In genomic region chr12:54027442-54027786, GRCh38 we compare ENCODE assay signal across 23 cellular contexts. TPM values are rescaled to one million over a fixed set of nuclear protein-coding genes. Genes with fewer than 3 reads are reported as not detected.
DNase-seq lines count a peak whose midpoint lies in the region; TF ChIP-seq lines count a peak whose summit lies in the region.
"Had no signal": no experiment of that assay in that cellular context is flagged by ENCODE, and none has a peak within 500 bp of the region (broad histone marks: within the 10 kb centered on the region; RNA-seq: fewer than 3 reads in every experiment).

No MANE protein-coding gene starts in this region.

- CTCF ChIA-PET in Caco-2 (lab: Charles Lee) = interaction anchor here (0.8 to 2.3 kb wide), 6 partner anchors 20 to 174 kb away, joined by 3 to 12 read pairs (median 7); partner anchors contain the start of gene SMUG1
- CTCF ChIA-PET in CD8-positive, alpha-beta memory T cell (lab: Charles Lee) = interaction anchor here (1.0 to 2.6 kb wide), 3 partner anchors 21 to 187 kb away, joined by 3 to 12 read pairs (median 3); no protein-coding TSS in a partner anchor

- no peaks in the 10 kb centered on the region for H3K27me3 Mint-ChIP-seq in Caco-2 (ENCODE audit: insufficient read depth, unreplicated experiment)
- peaks cover 60 to 91% of the 10 kb centered on the region in 2 donors for H3K27me3 Mint-ChIP-seq in CD8-positive, alpha-beta memory T cell
- peaks cover 85% of the 10 kb centered on the region for H3K27me3 Mint-ChIP-seq in activated T-helper 1 cell treated with anti-CD3 and anti-CD28 coated beads, Interleukin-12 subunit alpha, Interleukin-12 subunit beta, Interleukin-2, Interleukin-4 antibody, amounts not matched to agents 30 ng/mL and 10 ng/mL and 1 ng/mL, durations not matched to agents 14 hours and 24 hours and 36 hours (ENCODE audit: insufficient read depth)

- H2AFZ ChIP-seq in hepatocyte (no peak overlapping the region), MM.1S (ENCODE audit: low read length) (no peak overlapping the region)
- H2AFZ ChIP-seq: neural progenitor cell had no signal

- POLR2A ChIA-PET in Caco-2 (lab: Charles Lee) = no interaction called here
- POLR2A ChIA-PET in CD8-positive, alpha-beta memory T cell (lab: Charles Lee) = no interaction called here

- peaks cover 7% of the 10 kb centered on the region for H3K36me3 Mint-ChIP-seq in Caco-2 (ENCODE audit: insufficient read depth, unreplicated experiment)
- no peaks in the 10 kb centered on the region for H3K36me3 Mint-ChIP-seq in CD8-positive, alpha-beta memory T cell
- no peaks in the 10 kb centered on the region for H3K36me3 Mint-ChIP-seq in activated T-helper 1 cell treated with anti-CD3 and anti-CD28 coated beads, Interleukin-12 subunit alpha, Interleukin-12 subunit beta, Interleukin-2, Interleukin-4 antibody, amounts not matched to agents 30 ng/mL and 10 ng/mL and 1 ng/mL, durations not matched to agents 14 hours and 24 hours and 36 hours (ENCODE audit: low read depth)
- H3K36me3 Mint-ChIP-seq: neural progenitor cell had no signal

- no peak for TF ChIP-seq CTCF in Caco-2 (IDR thresholded peaks at IDR 0.05; ENCODE audit: insufficient read depth in 1 of 2, low read depth in 1 of 2, low read length in 1 of 2, severe bottlenecking in 1 of 2, unreplicated experiment in 1 of 2)
- TF ChIP-seq CTCF in Peyer's patch (IDR thresholded peaks at IDR 0.05) = no peak
- TF ChIP-seq CTCF in hepatocyte (IDR thresholded peaks at IDR 0.05; ENCODE audit: poor library complexity) = no peak
- no peak for TF ChIP-seq CTCF in MM.1S (IDR thresholded peaks at IDR 0.05; ENCODE audit: low read length)

- H3K4me1 ChIP-seq in Caco-2 (no peaks in the 10 kb centered on the region), Peyer's patch (peaks cover 0 to 38% (median 0%) of the 10 kb centered on the region in 4 donors), hepatocyte (ENCODE audit: insufficient read depth) (peaks cover 39% of the 10 kb centered on the region), skeletal muscle tissue (ENCODE audit: control insufficient read depth in 3 of 3, insufficient read depth in 3 of 3, low read length in 3 of 3) (peaks cover 55 to 68% (median 64%) of the 10 kb centered on the region in 3 donors), MM.1S (ENCODE audit: low read length) (no peaks in the 10 kb centered on the region)
- H3K4me1 ChIP-seq in CD8-positive, alpha-beta memory T cell (ENCODE audit: insufficient read depth, low read length) = peaks cover 7% of the 10 kb centered on the region
- H3K4me1 ChIP-seq: neural progenitor cell had no signal

- H3K79me2 ChIP-seq in hepatocyte (peaks cover 39% of the 10 kb centered on the region), MM.1S (ENCODE audit: low read length) (no peaks in the 10 kb centered on the region)

- no peaks in the 10 kb centered on the region for H4K20me1 ChIP-seq in hepatocyte (ENCODE audit: insufficient read depth, poor library complexity, severe bottlenecking)
- H4K20me1 ChIP-seq in MM.1S (ENCODE audit: insufficient read depth, low read length) = no peaks in the 10 kb centered on the region

- H3K4me1 Mint-ChIP-seq in Caco-2 (ENCODE audit: low read depth, unreplicated experiment) = peaks cover 12% of the 10 kb centered on the region
- H3K4me1 Mint-ChIP-seq in CD8-positive, alpha-beta memory T cell = peaks cover 13 to 17% (median 14%) of the 10 kb centered on the region in 3 donors
- H3K4me1 Mint-ChIP-seq in activated T-helper 1 cell treated with anti-CD3 and anti-CD28 coated beads, Interleukin-12 subunit alpha, Interleukin-12 subunit beta, Interleukin-2, Interleukin-4 antibody, amounts not matched to agents 30 ng/mL and 10 ng/mL and 1 ng/mL, durations not matched to agents 14 hours and 24 hours and 36 hours (ENCODE audit: low read depth) = peaks cover 14% of the 10 kb centered on the region
- H3K4me1 Mint-ChIP-seq: neural progenitor cell had no signal

- TF ChIP-seq POLR2A in Peyer's patch (IDR thresholded peaks at IDR 0.05) = no peak

- H3K4me3 ChIP-seq in Caco-2 (ENCODE audit: low read depth, low read length) = no peak overlapping the region
- H3K4me3 ChIP-seq in Peyer's patch = peak overlapping the region in 1 of 4 donors; percentile 48
- H3K4me3 ChIP-seq in hepatocyte = no peak overlapping the region
- peak overlapping the region in 2 of 3 donors; percentile 2 to 11 for H3K4me3 ChIP-seq in skeletal muscle tissue (ENCODE audit: low read length in 3 of 3)
- no peak overlapping the region for H3K4me3 ChIP-seq in CD8-positive, alpha-beta memory T cell (ENCODE audit: low read length)
- no peak overlapping the region for H3K4me3 ChIP-seq in MM.1S (ENCODE audit: low read length)
- H3K4me3 ChIP-seq: coronary artery, mucosa of descending colon, neural progenitor cell had no signal

- H3K4me2 ChIP-seq in hepatocyte (peak overlapping the region; percentile 68), MM.1S (ENCODE audit: low read depth, low read length) (no peak overlapping the region)
- H3K4me2 ChIP-seq: neural progenitor cell had no signal

- DNase-seq in Caco-2 (no peak), Peyer's patch (no peak), hepatocyte (ENCODE audit: low spot score) (no peak), MM.1S (no peak)
- DNase-seq in CD8-positive, alpha-beta memory T cell = no peak
- no peak for DNase-seq in activated T-helper 1 cell treated with anti-CD3 and anti-CD28 coated beads, Interleukin-12 subunit alpha, Interleukin-12 subunit beta, Interleukin-2, Interleukin-4 antibody, amounts not matched to agents 30 ng/mL and 10 ng/mL and 1 ng/mL, durations not matched to agents 14 hours and 24 hours and 36 hours (ENCODE audit: low spot score)
- DNase-seq: activated CD4-positive, CD25-positive, alpha-beta regulatory T cell treated with anti-CD3 and anti-CD28 coated beads, Interleukin-2, amount 50 U/mL, for 72 hours; activated CD8-positive, alpha-beta T cell treated with anti-CD3 and anti-CD28 coated beads, Interleukin-2, amount 10 ng/mL, durations not matched to agents 7 days and 5 days; activated gamma-delta T cell treated with Interleukin-2 at 50 U/mL for 16 hours; activated T-cell treated with anti-CD3 and anti-CD28 coated beads for 4 hours; esophagus squamous epithelium; IMR-90; mucosa of descending colon; NCI-H1417 treated with DMSO at 0.1 percent for 48 hours; NCI-H2081 treated with DMSO at 0.1 percent for 48 hours; NCI-H748 treated with DMSO at 0.1 percent for 48 hours; substantia nigra had no signal

- 75% methylated on average over 3 of the region's 3 CpGs for WGBS in hepatocyte (ENCODE audit: low lambda C conversion rate, missing lambda C conversion rate)

- H3K36me3 ChIP-seq in Caco-2 (ENCODE audit: control insufficient read depth, insufficient read depth, low read length) (no peaks in the 10 kb centered on the region; the same call in 1 of the 2 replicates), Peyer's patch (no peaks in the 10 kb centered on the region), hepatocyte (replicated peaks; ENCODE audit: insufficient read depth, low read depth) (no peaks in the 10 kb centered on the region), skeletal muscle tissue (ENCODE audit: control insufficient read depth in 3 of 3, insufficient read depth in 3 of 3, low read length in 3 of 3) (peaks cover 0 to 3% (median 2%) of the 10 kb centered on the region in 3 donors), MM.1S (replicated peaks; ENCODE audit: insufficient read depth, low read length) (no peaks in the 10 kb centered on the region)
- no peaks in the 10 kb centered on the region for H3K36me3 ChIP-seq in CD8-positive, alpha-beta memory T cell (ENCODE audit: insufficient read depth, low read length)
- H3K36me3 ChIP-seq: esophagus squamous epithelium, neural progenitor cell had no signal

- no TSS peak for BruUV-seq in Caco-2 (replicated peaks; lab: Mats Ljungman, UMichigan)

- H3K9me3 ChIP-seq in Caco-2 = no peaks in the 10 kb centered on the region
- H3K9me3 ChIP-seq in Peyer's patch = no peaks in the 10 kb centered on the region
- no peaks in the 10 kb centered on the region for H3K9me3 ChIP-seq in hepatocyte (ENCODE audit: low read depth)
- H3K9me3 ChIP-seq in skeletal muscle tissue (ENCODE audit: control insufficient read depth in 3 of 3, low read length in 3 of 3) = no peaks in the 10 kb centered on the region
- H3K9me3 ChIP-seq in CD8-positive, alpha-beta memory T cell (ENCODE audit: low read length) = no peaks in the 10 kb centered on the region
- H3K9me3 ChIP-seq in MM.1S (replicated peaks; ENCODE audit: insufficient read depth, low read length) = no peaks in the 10 kb centered on the region
- H3K9me3 ChIP-seq: esophagus squamous epithelium, mucosa of descending colon had no signal

- no peaks in the 10 kb centered on the region for H3K9me2 ChIP-seq in hepatocyte (replicated peaks; ENCODE audit: insufficient read depth)
- no peaks in the 10 kb centered on the region for H3K9me2 ChIP-seq in MM.1S (replicated peaks; ENCODE audit: insufficient read depth, low read length)

- H3K27me3 ChIP-seq in Caco-2 (replicated peaks; ENCODE audit: control insufficient read depth, insufficient read depth, low read length) (no peaks in the 10 kb centered on the region), Peyer's patch (peaks cover 0 to 8% of the 10 kb centered on the region in 2 donors), hepatocyte (peaks cover 92% of the 10 kb centered on the region), skeletal muscle tissue (ENCODE audit: control insufficient read depth in 3 of 3, insufficient read depth in 3 of 3, low read length in 3 of 3) (peaks cover 3 to 5% (median 4%) of the 10 kb centered on the region in 3 donors), MM.1S (replicated peaks; ENCODE audit: insufficient read depth, low read length) (peaks cover 99% of the 10 kb centered on the region)
- H3K27me3 ChIP-seq in CD8-positive, alpha-beta memory T cell (ENCODE audit: insufficient read depth, low read length, poor library complexity, severe bottlenecking) = peaks cover 74% of the 10 kb centered on the region

- peak overlapping the region; percentile 92 for H3K4me3 Mint-ChIP-seq in Caco-2 (ENCODE audit: unreplicated experiment)
- H3K4me3 Mint-ChIP-seq in CD8-positive, alpha-beta memory T cell = no peak overlapping the region
- no peak overlapping the region for H3K4me3 Mint-ChIP-seq in activated T-helper 1 cell treated with anti-CD3 and anti-CD28 coated beads, Interleukin-12 subunit alpha, Interleukin-12 subunit beta, Interleukin-2, Interleukin-4 antibody, amounts not matched to agents 30 ng/mL and 10 ng/mL and 1 ng/mL, durations not matched to agents 14 hours and 24 hours and 36 hours
- H3K4me3 Mint-ChIP-seq: activated CD8-positive, alpha-beta T cell treated with anti-CD3 and anti-CD28 coated beads, Interleukin-2, amount 10 ng/mL, durations not matched to agents 7 days and 5 days; neural progenitor cell had no signal

- H3F3A ChIP-seq in MM.1S (ENCODE audit: insufficient read depth, low read length) = no peaks in the 10 kb centered on the region

- H3K27ac Mint-ChIP-seq in Caco-2 (ENCODE audit: unreplicated experiment) = no peak overlapping the region
- H3K27ac Mint-ChIP-seq in CD8-positive, alpha-beta memory T cell = no peak overlapping the region
- H3K27ac Mint-ChIP-seq in activated T-helper 1 cell treated with anti-CD3 and anti-CD28 coated beads, Interleukin-12 subunit alpha, Interleukin-12 subunit beta, Interleukin-2, Interleukin-4 antibody, amounts not matched to agents 30 ng/mL and 10 ng/mL and 1 ng/mL, durations not matched to agents 14 hours and 24 hours and 36 hours = no peak overlapping the region
- H3K27ac Mint-ChIP-seq: activated CD8-positive, alpha-beta T cell treated with anti-CD3 and anti-CD28 coated beads, Interleukin-2, amount 10 ng/mL, durations not matched to agents 7 days and 5 days; neural progenitor cell had no signal

- no peaks in the 10 kb centered on the region for H3K9me3 Mint-ChIP-seq in Caco-2 (ENCODE audit: unreplicated experiment)
- peaks cover 0 to under 1% (median 0%) of the 10 kb centered on the region in 5 donors for H3K9me3 Mint-ChIP-seq in CD8-positive, alpha-beta memory T cell
- no peaks in the 10 kb centered on the region for H3K9me3 Mint-ChIP-seq in activated T-helper 1 cell treated with anti-CD3 and anti-CD28 coated beads, Interleukin-12 subunit alpha, Interleukin-12 subunit beta, Interleukin-2, Interleukin-4 antibody, amounts not matched to agents 30 ng/mL and 10 ng/mL and 1 ng/mL, durations not matched to agents 14 hours and 24 hours and 36 hours

- intact Hi-C loops in Caco-2 (cut with micrococcal nuclease; ENCODE audit: unreplicated experiment) = no loop called here
- intact Hi-C loops in activated T-helper 1 cell treated with anti-CD3 and anti-CD28 coated beads, Interleukin-12 subunit alpha, Interleukin-12 subunit beta, Interleukin-2, Interleukin-4 antibody, amounts not matched to agents 30 ng/mL and 10 ng/mL and 1 ng/mL, durations not matched to agents 14 hours and 24 hours and 36 hours (cut with micrococcal nuclease) = no loop called here

- peak overlapping the region; percentile 1 to 94 (median 32) for H3K27ac ChIP-seq in Peyer's patch
- peak overlapping the region; percentile 15 for H3K27ac ChIP-seq in hepatocyte
- H3K27ac ChIP-seq in skeletal muscle tissue (ENCODE audit: low read depth, low read length) = peak overlapping the region; percentile 99
- H3K27ac ChIP-seq in CD8-positive, alpha-beta memory T cell (ENCODE audit: low read depth, low read length) = no peak overlapping the region
- no peak overlapping the region for H3K27ac ChIP-seq in MM.1S (ENCODE audit: low read length)
- H3K27ac ChIP-seq: C4-2B, coronary artery, neural progenitor cell had no signal

- H3K9ac ChIP-seq in skeletal muscle tissue (ENCODE audit: low read depth in 1 of 3, low read length in 3 of 3) (peak overlapping the region; percentile 34 to 88 (median 85)), MM.1S (ENCODE audit: low read length) (no peak overlapping the region)
- H3K9ac ChIP-seq: neural progenitor cell had no signal

RNA-seq across cellular contexts. Expression of gene HOXC6, which starts 0.8 kb away (rescaled TPM):
- total RNA-seq in Caco-2 (2022) (10.2 and 12.1 TPM in 2 replicates), Peyer's patch (1 to 10 TPM in 2 of 4 donors, under 1 TPM in 2; 0.70 to 1.7 (median 1.3) TPM), hepatocyte (2.6 and 4.5 TPM in 2 replicates), skeletal muscle tissue (2.6 TPM)
- 11.1 and 12.1 TPM in 2 replicates for polyA plus RNA-seq in hepatocyte
- total RNA-seq in CD8-positive, alpha-beta memory T cell = not detected
- not detected for polyA plus RNA-seq in CD8-positive, alpha-beta memory T cell
- not detected in 2 replicates for total RNA-seq in activated T-helper 1 cell treated with anti-CD3 and anti-CD28 coated beads, Interleukin-12 subunit alpha, Interleukin-12 subunit beta, Interleukin-2, Interleukin-4 antibody, amounts not matched to agents 30 ng/mL and 10 ng/mL and 1 ng/mL, durations not matched to agents 14 hours and 24 hours and 36 hours
- total RNA-seq: activated CD8-positive, alpha-beta T cell treated with anti-CD3 and anti-CD28 coated beads, Interleukin-2, amount 10 ng/mL, durations not matched to agents 7 days and 5 days; IMR-90 had no signal
- polyA plus RNA-seq: liver had no signal

RNA-seq across cellular contexts. Expression of gene HOXC5, which starts 5.4 kb away (rescaled TPM):
- 3.4 and 3.6 TPM in 2 replicates for total RNA-seq in Caco-2 (2022)
- not detected for total RNA-seq in Peyer's patch
- 0.20 and 0.40 TPM in 2 replicates for total RNA-seq in hepatocyte
- 0.18 and 1.1 TPM in 2 replicates for polyA plus RNA-seq in hepatocyte
- total RNA-seq in skeletal muscle tissue = 0.52 TPM
- total RNA-seq in CD8-positive, alpha-beta memory T cell = not detected
- polyA plus RNA-seq in CD8-positive, alpha-beta memory T cell = not detected
- total RNA-seq in activated T-helper 1 cell treated with anti-CD3 and anti-CD28 coated beads, Interleukin-12 subunit alpha, Interleukin-12 subunit beta, Interleukin-2, Interleukin-4 antibody, amounts not matched to agents 30 ng/mL and 10 ng/mL and 1 ng/mL, durations not matched to agents 14 hours and 24 hours and 36 hours = not detected in 2 replicates
- total RNA-seq: activated CD8-positive, alpha-beta T cell treated with anti-CD3 and anti-CD28 coated beads, Interleukin-2, amount 10 ng/mL, durations not matched to agents 7 days and 5 days; IMR-90; liver; mucosa of descending colon; Right ventricle myocardium inferior had no signal
- polyA plus RNA-seq: IMR-90, liver had no signal

RNA-seq across cellular contexts. Expression of gene HOXC8, which starts 18.6 kb away (rescaled TPM):
- total RNA-seq in Caco-2 (2022) (10.8 and 11.3 TPM in 2 replicates), Peyer's patch (1 to 10 TPM in 3 of 4 donors, under 1 TPM in 1; 0.35 to 1.7 (median 1.1) TPM), hepatocyte (1.6 and 2.0 TPM in 2 replicates), skeletal muscle tissue (0.52 TPM)
- polyA plus RNA-seq in hepatocyte = 6.4 and 8.5 TPM in 2 replicates
- total RNA-seq in CD8-positive, alpha-beta memory T cell = not detected
- polyA plus RNA-seq in CD8-positive, alpha-beta memory T cell = not detected
- not detected in 2 replicates for total RNA-seq in activated T-helper 1 cell treated with anti-CD3 and anti-CD28 coated beads, Interleukin-12 subunit alpha, Interleukin-12 subunit beta, Interleukin-2, Interleukin-4 antibody, amounts not matched to agents 30 ng/mL and 10 ng/mL and 1 ng/mL, durations not matched to agents 14 hours and 24 hours and 36 hours
- total RNA-seq: activated CD8-positive, alpha-beta T cell treated with anti-CD3 and anti-CD28 coated beads, Interleukin-2, amount 10 ng/mL, durations not matched to agents 7 days and 5 days; liver; mucosa of descending colon; Right ventricle myocardium inferior had no signal
- polyA plus RNA-seq: liver had no signal

RNA-seq across cellular contexts. Expression of gene HOXC4, which starts 26.2 kb away (rescaled TPM):
- total RNA-seq in Caco-2 (2022) (2.9 and 4.1 TPM in 2 replicates), Peyer's patch (1 to 10 TPM; 1.1 to 8.3 (median 1.8) TPM), hepatocyte (1.5 and 2.1 TPM in 2 replicates), skeletal muscle tissue (1.0 TPM)
- 4.4 and 4.8 TPM in 2 replicates for polyA plus RNA-seq in hepatocyte
- 1 to 10 TPM; 1.3 to 1.4 TPM for total RNA-seq in CD8-positive, alpha-beta memory T cell
- polyA plus RNA-seq in CD8-positive, alpha-beta memory T cell = 0.37 TPM
- not detected in 2 replicates for total RNA-seq in activated T-helper 1 cell treated with anti-CD3 and anti-CD28 coated beads, Interleukin-12 subunit alpha, Interleukin-12 subunit beta, Interleukin-2, Interleukin-4 antibody, amounts not matched to agents 30 ng/mL and 10 ng/mL and 1 ng/mL, durations not matched to agents 14 hours and 24 hours and 36 hours
- total RNA-seq: liver, Right ventricle myocardium inferior had no signal

RNA-seq across cellular contexts. Expression of gene HOXC9, which starts 27.5 kb away (rescaled TPM):
- total RNA-seq in Caco-2 (2022) = 2.9 and 3.1 TPM in 2 replicates
- total RNA-seq in Peyer's patch = 10 to 100 TPM in 1 of 4 donors, 1 to 10 TPM in 2, not detected in 1; 1.7 to 13.2 (median 1.9) TPM
- 0.10 and 0.60 TPM in 2 replicates for total RNA-seq in hepatocyte
- 2.7 and 4.1 TPM in 2 replicates for polyA plus RNA-seq in hepatocyte
- total RNA-seq in skeletal muscle tissue = 4.2 TPM
- total RNA-seq in CD8-positive, alpha-beta memory T cell = not detected
- polyA plus RNA-seq in CD8-positive, alpha-beta memory T cell = not detected
- not detected in 2 replicates for total RNA-seq in activated T-helper 1 cell treated with anti-CD3 and anti-CD28 coated beads, Interleukin-12 subunit alpha, Interleukin-12 subunit beta, Interleukin-2, Interleukin-4 antibody, amounts not matched to agents 30 ng/mL and 10 ng/mL and 1 ng/mL, durations not matched to agents 14 hours and 24 hours and 36 hours
- total RNA-seq: activated CD8-positive, alpha-beta T cell treated with anti-CD3 and anti-CD28 coated beads, Interleukin-2, amount 10 ng/mL, durations not matched to agents 7 days and 5 days; IMR-90; liver; mucosa of descending colon; Right ventricle myocardium inferior had no signal
- polyA plus RNA-seq: liver had no signal

Comparison
In these comparisons a context has a peak if more than half of its experiments do, and no peak if none do; other contexts are left out.
1. H3K4me3 ChIP-seq: peak in skeletal muscle tissue (2 of 3); none in Caco-2 (single experiment), hepatocyte (single experiment), CD8-positive, alpha-beta memory T cell (single experiment) and MM.1S (single experiment).
2. H3K27ac ChIP-seq: peak in Peyer's patch (4 of 4), hepatocyte (single experiment) and skeletal muscle tissue (single experiment); none in CD8-positive, alpha-beta memory T cell (single experiment) and MM.1S (single experiment).